In genomic region chr19:54137114-54137912, GRCh38 we compare ENCODE assay signal across 8 cellular contexts. TPM values are rescaled to one million over a fixed set of nuclear protein-coding genes. Genes with fewer than 3 reads are reported as not detected.
DNase-seq lines count a peak whose midpoint lies in the region; ATAC-seq, FAIRE-seq and TF ChIP-seq lines count a peak whose summit lies in the region.

Gene CNOT3, plus strand, starts transcription at chr19:54137762. Its CDS starts 5,217 bp downstream, at chr19:54142979.

- H3K4me3 ChIP-seq in GM12875 (ENCODE audit: low read depth, low read length) (peak within 1 kb of the TSS; percentile 89), adipocyte (ENCODE audit: low read length) (peak within 1 kb of the TSS; percentile 77), pancreas (peak within 1 kb of the TSS; percentile 98 to 100 (median 100)), tibial artery (peak within 1 kb of the TSS; percentile 83 to 99)

- DNase-seq in NCI-H1436 (lab: John Stamatoyannopoulos, UW) (peak; percentile 100), T follicular helper cell (ENCODE audit: low read depth) (peak; percentile 99), adipocyte (ENCODE audit: low read depth) (peak; percentile 100), Right ventricle myocardium superior (peak; percentile 99), pancreas (peak; percentile 94 to 100 (median 100)), tibial artery (peak; percentile 99 to 100)

- H3K4me1 ChIP-seq in adipocyte (ENCODE audit: control insufficient read depth, insufficient read depth, low read length), result peaks cover 17% of the 10 kb centered on the region
- peaks cover 0 to 20% (median 3%) of the 10 kb centered on the region in 3 donors for H3K4me1 ChIP-seq in pancreas
- peaks cover 0 to 42% (median 34%) of the 10 kb centered on the region in 4 donors for H3K4me1 ChIP-seq in tibial artery

- H3K27me3 ChIP-seq in adipocyte (replicated peaks; ENCODE audit: control insufficient read depth, insufficient read depth, low read length), result peaks cover 2% of the 10 kb centered on the region
- H3K27me3 ChIP-seq in pancreas, result no peaks in the 10 kb centered on the region
- no peaks in the 10 kb centered on the region for H3K27me3 ChIP-seq in tibial artery

- peak; percentile 99 for FAIRE-seq in pancreas (lab: Jason Lieb, UNC)

- no peak for TF ChIP-seq CTCF in GM12875 (IDR thresholded peaks at IDR 0.05; ENCODE audit: borderline replicate concordance, insufficient read depth, low read depth, low read length)
- TF ChIP-seq CTCF in pancreas (IDR thresholded peaks at IDR 0.05), result no peak
- TF ChIP-seq CTCF in tibial artery (IDR thresholded peaks at IDR 0.05), result peak in 1 of 2 experiments; percentile 20

- intact Hi-C loops in Right ventricle myocardium superior (cut with DNase I), result no loop called here
- intact Hi-C loops in pancreas (cut with DNase I), result no loop called here
- intact Hi-C loops in tibial artery (cut with DNase I; ENCODE audit: low total_unique reads), result loop anchor here (2.0 kb wide), 1 partner anchor 21 kb away; the partner anchor contains the start of gene LENG1

- ATAC-seq in HG02798 (IDR thresholded peaks at IDR 0.05; ENCODE audit: poor library complexity, unreplicated experiment), result peak; percentile 83
- ATAC-seq in Right ventricle myocardium superior (ENCODE audit: poor library complexity), result peak; percentile 92
- peak; percentile 83 to 92 (median 86) for ATAC-seq in pancreas

- no peaks in the 10 kb centered on the region for H3K9me3 ChIP-seq in adipocyte (ENCODE audit: control insufficient read depth, low read length)
- H3K9me3 ChIP-seq in pancreas, result no peaks in the 10 kb centered on the region
- no peaks in the 10 kb centered on the region for H3K9me3 ChIP-seq in tibial artery

- H3K27ac ChIP-seq in pancreas, result peak within 1 kb of the TSS; percentile 82 to 92 (median 90)
- H3K27ac ChIP-seq in tibial artery, result peak within 1 kb of the TSS; percentile 99

- peak within 1 kb of the TSS; percentile 88 for H3K9ac ChIP-seq in adipocyte (ENCODE audit: low read length)

- 0% methylated on average over 60 to 63 of the region's 63 CpGs for WGBS in pancreas, 2 donors

- H3K36me3 ChIP-seq in adipocyte (ENCODE audit: control insufficient read depth, insufficient read depth, low read length, severe bottlenecking) (no peaks in the 10 kb centered on the region), pancreas (no peaks in the 10 kb centered on the region), tibial artery (peaks cover 0 to 22% (median 4%) of the 10 kb centered on the region in 3 donors)

RNA-seq across cellular contexts. Expression of gene CNOT3, which starts in this region (rescaled TPM):
- 17.6 TPM for total RNA-seq in Right ventricle myocardium superior
- total RNA-seq in pancreas, result 10 to 100 TPM; 16.8 to 28.5 (median 21.3) TPM
- polyA plus RNA-seq in pancreas, result 10 to 100 TPM; 39.0 to 40.0 TPM

Comparison
In these comparisons a context has a peak if more than half of its experiments do, and no peak if none do; other contexts are left out.
1. Peak in every context shown above with its lines: DNase-seq, ATAC-seq, H3K4me3 ChIP-seq and H3K27ac ChIP-seq.